In genomic region chr7:131219277-131220041, GRCh38 we compare ENCODE assay signal across 9 cellular contexts.
DNase-seq lines count a peak whose midpoint lies in the region; ATAC-seq, FAIRE-seq and TF ChIP-seq lines count a peak whose summit lies in the region.
"Had no signal": no experiment of that assay in that cellular context is flagged by ENCODE, and none has a peak within 500 bp of the region (broad histone marks: within the 10 kb centered on the region; RNA-seq: fewer than 3 reads in every experiment).

No MANE protein-coding gene starts in this region.

- peak; percentile 51 for ATAC-seq in HG02588 (IDR thresholded peaks at IDR 0.05; ENCODE audit: unreplicated experiment)
- ATAC-seq in activated T-helper 17 cell treated with anti-CD3 and anti-CD28 coated beads, Interleukin-2, amount 50 U/mL, for 72 hours (replicated peaks): no peak
- peak; percentile 78 for ATAC-seq in thoracic aorta (ENCODE audit: insufficient number of reproducible peaks, low FRiP score, low read depth)
- no peak for ATAC-seq in activated T-cell treated with anti-CD3 and anti-CD28 coated beads, Interleukin-2, amount 50 U/mL, for 4 hours

- peak overlapping the region; percentile 14 for H3K27ac Mint-ChIP-seq in activated T-helper 17 cell treated with anti-CD3 and anti-CD28 coated beads, Interleukin-2, amount 50 U/mL, for 72 hours
- H3K27ac Mint-ChIP-seq in activated CD4-positive, alpha-beta memory T cell treated with anti-CD3 and anti-CD28 coated beads, Interleukin-2, amount 10 ng/mL, durations not matched to agents 7 days and 5 days: no peak overlapping the region

- H3K9me3 ChIP-seq in thoracic aorta: no peaks in the 10 kb centered on the region

- no peaks in the 10 kb centered on the region for H3K27me3 Mint-ChIP-seq in activated T-helper 17 cell treated with anti-CD3 and anti-CD28 coated beads, Interleukin-2, amount 50 U/mL, for 72 hours
- peaks cover 5% of the 10 kb centered on the region for H3K27me3 Mint-ChIP-seq in activated CD4-positive, alpha-beta memory T cell treated with anti-CD3 and anti-CD28 coated beads, Interleukin-2, amount 10 ng/mL, durations not matched to agents 7 days and 5 days
- H3K27me3 Mint-ChIP-seq in activated T-cell treated with anti-CD3 and anti-CD28 coated beads, Interleukin-2, amount 50 U/mL, for 4 hours (ENCODE audit: low read depth): no peaks in the 10 kb centered on the region

- DNase-seq in thoracic aorta (ENCODE audit: low spot score) (no peak), urothelium cell line (ENCODE audit: low spot score) (no peak), NCI-H774 (lab: John Stamatoyannopoulos, UW) (no peak)
- DNase-seq in activated CD4-positive, alpha-beta memory T cell treated with anti-CD3 and anti-CD28 coated beads, Interleukin-2, amount 10 ng/mL, durations not matched to agents 7 days and 5 days: no peak
- no peak for DNase-seq in activated T-cell treated with anti-CD3 and anti-CD28 coated beads, Interleukin-2, amount 50 U/mL, for 4 hours

- no peaks in the 10 kb centered on the region for H3K36me3 Mint-ChIP-seq in activated T-helper 17 cell treated with anti-CD3 and anti-CD28 coated beads, Interleukin-2, amount 50 U/mL, for 72 hours (ENCODE audit: low read depth)
- H3K36me3 Mint-ChIP-seq in activated CD4-positive, alpha-beta memory T cell treated with anti-CD3 and anti-CD28 coated beads, Interleukin-2, amount 10 ng/mL, durations not matched to agents 7 days and 5 days (ENCODE audit: low read depth): peaks cover 15% of the 10 kb centered on the region
- H3K36me3 Mint-ChIP-seq in activated T-cell treated with anti-CD3 and anti-CD28 coated beads, Interleukin-2, amount 50 U/mL, for 4 hours (ENCODE audit: insufficient read depth): no peaks in the 10 kb centered on the region

- H3K4me3 ChIP-seq in thoracic aorta: peak overlapping the region; percentile 15

- H3K27ac ChIP-seq in layer of hippocampus (ENCODE audit: low read depth, low read length): peak overlapping the region; percentile 81
- H3K27ac ChIP-seq in thoracic aorta: peak overlapping the region; percentile 79 to 80

- H3K4me3 Mint-ChIP-seq in activated T-helper 17 cell treated with anti-CD3 and anti-CD28 coated beads, Interleukin-2, amount 50 U/mL, for 72 hours: no peak overlapping the region
- no peak overlapping the region for H3K4me3 Mint-ChIP-seq in activated CD4-positive, alpha-beta memory T cell treated with anti-CD3 and anti-CD28 coated beads, Interleukin-2, amount 10 ng/mL, durations not matched to agents 7 days and 5 days
- H3K4me3 Mint-ChIP-seq in activated T-cell treated with anti-CD3 and anti-CD28 coated beads, Interleukin-2, amount 50 U/mL, for 4 hours: no peak overlapping the region
- H3K4me3 Mint-ChIP-seq: activated T-helper 1 cell treated with anti-CD3 and anti-CD28 coated beads, Interleukin-12 subunit alpha, Interleukin-12 subunit beta, Interleukin-2, Interleukin-4 antibody, amounts not matched to agents 30 ng/mL and 10 ng/mL and 1 ng/mL, durations not matched to agents 14 hours and 24 hours and 36 hours had no signal

- no peaks in the 10 kb centered on the region for H3K36me3 ChIP-seq in thoracic aorta

- H3K27me3 ChIP-seq in layer of hippocampus (ENCODE audit: control insufficient read depth, insufficient read depth, low read length) (no peaks in the 10 kb centered on the region), thoracic aorta (replicated peaks; ENCODE audit: insufficient read depth) (no peaks in the 10 kb centered on the region)

- TF ChIP-seq CTCF in thoracic aorta (IDR thresholded peaks at IDR 0.05): no peak

- H3K9me3 Mint-ChIP-seq in activated T-helper 17 cell treated with anti-CD3 and anti-CD28 coated beads, Interleukin-2, amount 50 U/mL, for 72 hours: peaks cover 8% of the 10 kb centered on the region
- H3K9me3 Mint-ChIP-seq in activated CD4-positive, alpha-beta memory T cell treated with anti-CD3 and anti-CD28 coated beads, Interleukin-2, amount 10 ng/mL, durations not matched to agents 7 days and 5 days: peaks cover 11% of the 10 kb centered on the region
- peaks cover 6% of the 10 kb centered on the region for H3K9me3 Mint-ChIP-seq in activated T-cell treated with anti-CD3 and anti-CD28 coated beads, Interleukin-2, amount 50 U/mL, for 4 hours

- peaks cover 12 to 24% of the 10 kb centered on the region in 2 donors for H3K4me1 ChIP-seq in thoracic aorta (ENCODE audit: control insufficient read depth in 1 of 2, low read depth in 2 of 2)

- H3K4me1 Mint-ChIP-seq in activated T-helper 17 cell treated with anti-CD3 and anti-CD28 coated beads, Interleukin-2, amount 50 U/mL, for 72 hours: no peaks in the 10 kb centered on the region
- H3K4me1 Mint-ChIP-seq in activated CD4-positive, alpha-beta memory T cell treated with anti-CD3 and anti-CD28 coated beads, Interleukin-2, amount 10 ng/mL, durations not matched to agents 7 days and 5 days: peaks cover 14% of the 10 kb centered on the region
- peaks cover 9% of the 10 kb centered on the region for H3K4me1 Mint-ChIP-seq in activated T-cell treated with anti-CD3 and anti-CD28 coated beads, Interleukin-2, amount 50 U/mL, for 4 hours (ENCODE audit: low read depth)

- CTCF ChIA-PET in activated CD4-positive, alpha-beta memory T cell treated with anti-CD3 and anti-CD28 coated beads, Interleukin-2, amount 10 ng/mL, durations not matched to agents 7 days and 5 days (lab: Charles Lee): no interaction called here

- POLR2A ChIA-PET in activated CD4-positive, alpha-beta memory T cell treated with anti-CD3 and anti-CD28 coated beads, Interleukin-2, amount 10 ng/mL, durations not matched to agents 7 days and 5 days (lab: Charles Lee): interaction anchor here (1.0 kb wide), 1 partner anchor 16 kb away, joined by 3 read pairs; no protein-coding TSS in a partner anchor

- FAIRE-seq in urothelium cell line (lab: Jason Lieb, UNC): no peak

Comparison
In these comparisons a context has a peak if more than half of its experiments do, and no peak if none do; other contexts are left out.
1. ATAC-seq: peak in HG02588 (single experiment) and thoracic aorta (single experiment); none in activated T-helper 17 cell treated with anti-CD3 and anti-CD28 coated beads, Interleukin-2, amount 50 U/mL, for 72 hours (single experiment) and activated T-cell treated with anti-CD3 and anti-CD28 coated beads, Interleukin-2, amount 50 U/mL, for 4 hours (0 of 2).